ENCODE assay signal across 1 cellular context in genomic region chr2:38498039-38498438, GRCh38.
TF ChIP-seq lines count a peak whose summit lies in the region.

No MANE protein-coding gene starts in this region.

TF ChIP-seq in GM23338, 12 proteins besides CTCF, POLR2A, EP300 and RAD21 (continued from another document):
- TF ChIP-seq ZNF462 (CRISPR knock-in tag; IDR thresholded peaks at IDR 0.05) = no peak
TF ChIP-seq in GM23338: peak in this region for 0.
